15 cellular contexts compared by ENCODE assay signal in genomic region chr1:77582905-77583304, GRCh38.
DNase-seq lines count a peak whose midpoint lies in the region; ATAC-seq lines count a peak whose summit lies in the region.
"Had no signal": no experiment of that assay in that cellular context is flagged by ENCODE, and none has a peak within 500 bp of the region (broad histone marks: within the 10 kb centered on the region; RNA-seq: fewer than 3 reads in every experiment).

No MANE protein-coding gene starts in this region.

- DNase-seq in left lobe of liver (ENCODE audit: low spot score) (no peak), COLO668 (lab: John Stamatoyannopoulos, UW; ENCODE audit: unreplicated experiment) (no peak), middle frontal gyrus (ENCODE audit: extremely low spot score, low spot score) (no peak), SW480 (ENCODE audit: low spot score) (no peak)
- DNase-seq: activated CD8-positive, alpha-beta memory T cell treated with anti-CD3 and anti-CD28 coated beads, Interleukin-2, amount 50 U/mL, for 48 hours; activated effector memory CD4-positive, alpha-beta T cell treated with anti-CD3 and anti-CD28 coated beads, Interleukin-2, amount 50 U/mL, for 16 hours; HCEC 1CT; NCI-H1417 treated with DMSO at 0.1 percent for 48 hours; NCI-H2107; NCI-H510A; psoas muscle; transverse colon had no signal

- ATAC-seq in GM18861 (IDR thresholded peaks at IDR 0.05; ENCODE audit: unreplicated experiment) (peak; percentile 68), GM21447 (IDR thresholded peaks at IDR 0.05; ENCODE audit: unreplicated experiment) (peak; percentile 78), HG03108 (IDR thresholded peaks at IDR 0.05; ENCODE audit: unreplicated experiment) (peak; percentile 62), left lobe of liver (peak; percentile 21)
- ATAC-seq: psoas muscle had no signal

Comparison
In these comparisons a context has a peak if more than half of its experiments do, and no peak if none do; other contexts are left out.
1. ATAC-seq: peak in every context shown above with its lines; median percentile 78 in GM21447; 68 in GM18861; 62 in HG03108; 21 in left lobe of liver.